In the genomic region with DNA sequence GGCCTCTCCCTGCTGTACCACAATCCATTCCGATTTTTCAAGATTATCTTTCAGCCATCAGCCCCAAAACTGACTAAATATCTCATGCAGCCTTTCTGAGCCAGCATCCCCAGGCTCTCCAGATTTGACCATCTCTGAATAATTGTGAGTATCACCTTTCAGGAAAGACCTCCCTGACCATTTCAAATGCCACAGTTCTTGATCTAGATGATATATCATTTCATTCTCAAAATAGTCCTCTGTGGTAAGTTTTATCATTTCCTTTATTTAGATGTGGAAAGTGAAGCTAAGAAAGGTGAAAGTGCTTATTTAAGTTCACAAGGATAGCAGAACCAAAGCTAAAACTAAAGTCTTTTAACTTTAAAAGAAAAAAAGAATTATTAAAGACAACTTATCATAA, we compare ENCODE assay signal across 8 cellular contexts.
"Had no signal": no experiment of that assay in that cellular context is flagged by ENCODE, and none has a peak within 500 bp of the region (broad histone marks: within the 10 kb centered on the region; RNA-seq: fewer than 3 reads in every experiment).

No MANE protein-coding gene starts in this region.

- H3K4me1 Mint-ChIP-seq: IgD-negative memory B cell had no signal

- H3K36me3 Mint-ChIP-seq: IgD-negative memory B cell had no signal

- H2AFZ ChIP-seq: GM23338 had no signal

- H3K4me3 Mint-ChIP-seq: GM23338, H9, IgD-negative memory B cell had no signal

- ATAC-seq: GM23338 had no signal

- H3K9me3 Mint-ChIP-seq: GM23338, H9, IgD-negative memory B cell had no signal

- H3K27ac Mint-ChIP-seq: GM23338, H9, IgD-negative memory B cell had no signal

- H3K4me3 ChIP-seq: GM23338 had no signal

- H3K4me2 ChIP-seq: GM23338 had no signal

- DNase-seq: H9, HCEC 1CT, KBM-7 had no signal

- FAIRE-seq: H1, H54, HTR-8/SVneo had no signal
